In the genomic region with DNA sequence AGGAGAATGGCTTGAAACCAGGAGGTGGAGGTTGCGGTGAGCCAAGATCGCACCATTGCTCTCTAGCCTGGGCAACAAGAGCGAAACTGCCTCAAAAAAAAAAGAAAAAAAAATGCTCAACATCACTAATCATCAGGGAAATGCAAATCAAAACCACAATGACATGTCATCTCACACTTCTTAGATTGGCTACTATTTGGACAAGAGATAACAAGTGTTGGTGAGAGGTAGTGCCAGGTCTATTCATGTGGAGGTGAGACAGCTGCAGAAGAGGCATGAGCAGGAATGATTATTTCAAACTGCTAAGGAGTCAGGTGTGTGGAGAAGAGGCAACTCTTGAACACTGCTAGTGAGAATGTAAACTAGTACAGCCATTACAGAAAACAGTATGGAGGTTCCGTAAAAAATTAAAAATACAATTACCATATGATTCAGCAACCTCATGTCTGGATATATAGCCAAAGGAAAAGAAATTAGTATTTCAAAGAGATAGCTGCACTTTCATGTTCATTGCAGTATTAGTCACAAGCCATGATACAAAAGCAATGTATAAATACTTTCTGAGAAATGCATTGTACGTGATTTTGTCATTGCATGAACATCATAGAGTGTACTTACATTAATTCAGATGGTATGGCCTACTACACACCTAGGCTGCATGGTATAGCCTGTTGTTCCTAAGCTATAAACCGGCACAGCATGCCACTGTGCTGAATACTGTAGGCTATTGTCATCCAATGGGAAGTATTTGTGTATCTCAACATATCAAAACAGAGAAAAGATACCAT, we compare ENCODE assay signal across 1 cellular context.
TF ChIP-seq lines count a peak whose summit lies in the region.

No MANE protein-coding gene starts in this region.

TF ChIP-seq in GM23338, 12 proteins besides CTCF, POLR2A, EP300 and RAD21 (continued from another document):
- TF ChIP-seq, protein P1, sequence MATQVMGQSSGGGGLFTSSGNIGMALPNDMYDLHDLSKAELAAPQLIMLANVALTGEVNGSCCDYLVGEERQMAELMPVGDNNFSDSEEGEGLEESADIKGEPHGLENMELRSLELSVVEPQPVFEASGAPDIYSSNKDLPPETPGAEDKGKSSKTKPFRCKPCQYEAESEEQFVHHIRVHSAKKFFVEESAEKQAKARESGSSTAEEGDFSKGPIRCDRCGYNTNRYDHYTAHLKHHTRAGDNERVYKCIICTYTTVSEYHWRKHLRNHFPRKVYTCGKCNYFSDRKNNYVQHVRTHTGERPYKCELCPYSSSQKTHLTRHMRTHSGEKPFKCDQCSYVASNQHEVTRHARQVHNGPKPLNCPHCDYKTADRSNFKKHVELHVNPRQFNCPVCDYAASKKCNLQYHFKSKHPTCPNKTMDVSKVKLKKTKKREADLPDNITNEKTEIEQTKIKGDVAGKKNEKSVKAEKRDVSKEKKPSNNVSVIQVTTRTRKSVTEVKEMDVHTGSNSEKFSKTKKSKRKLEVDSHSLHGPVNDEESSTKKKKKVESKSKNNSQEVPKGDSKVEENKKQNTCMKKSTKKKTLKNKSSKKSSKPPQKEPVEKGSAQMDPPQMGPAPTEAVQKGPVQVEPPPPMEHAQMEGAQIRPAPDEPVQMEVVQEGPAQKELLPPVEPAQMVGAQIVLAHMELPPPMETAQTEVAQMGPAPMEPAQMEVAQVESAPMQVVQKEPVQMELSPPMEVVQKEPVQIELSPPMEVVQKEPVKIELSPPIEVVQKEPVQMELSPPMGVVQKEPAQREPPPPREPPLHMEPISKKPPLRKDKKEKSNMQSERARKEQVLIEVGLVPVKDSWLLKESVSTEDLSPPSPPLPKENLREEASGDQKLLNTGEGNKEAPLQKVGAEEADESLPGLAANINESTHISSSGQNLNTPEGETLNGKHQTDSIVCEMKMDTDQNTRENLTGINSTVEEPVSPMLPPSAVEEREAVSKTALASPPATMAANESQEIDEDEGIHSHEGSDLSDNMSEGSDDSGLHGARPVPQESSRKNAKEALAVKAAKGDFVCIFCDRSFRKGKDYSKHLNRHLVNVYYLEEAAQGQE (IDR thresholded peaks at IDR 0.05; ENCODE audit: unreplicated experiment): no peak
- TF ChIP-seq EZH2 (IDR thresholded peaks at IDR 0.05; ENCODE audit: low read depth, unreplicated experiment) (no peak), STAT1 (IDR thresholded peaks at IDR 0.05; ENCODE audit: unreplicated experiment) (no peak), POLR2AphosphoS5 (IDR thresholded peaks at IDR 0.05; ENCODE audit: low read depth) (no peak), EZH2phosphoT487 (IDR thresholded peaks at IDR 0.05; ENCODE audit: unreplicated experiment) (no peak), ZNF462 (CRISPR knock-in tag; IDR thresholded peaks at IDR 0.05) (no peak), NANOG (IDR thresholded peaks at IDR 0.05; ENCODE audit: borderline replicate concordance) (no peak)
